1 cellular context compared by ENCODE assay signal in genomic region chr5:140700177-140701144, GRCh38.
A peak's percentile ranks its signal among the peaks of the same experiment; 100 is the strongest.
TF ChIP-seq lines count a peak whose summit lies in the region.

TSS of gene ZMAT2 (plus strand) at chr5:140700447. CDS start at chr5:140700461, 14 bp downstream.

TF ChIP-seq in HepG2, 621 proteins besides CTCF, POLR2A, EP300 and RAD21 (continued from another document and continues in another):
- no peak for TF ChIP-seq ZNF318 (CRISPR knock-in tag; IDR thresholded peaks at IDR 0.05)
- no peak for TF ChIP-seq ZNF451 (CRISPR knock-in tag; IDR thresholded peaks at IDR 0.05)
- TF ChIP-seq ZNF577 (CRISPR knock-in tag; IDR thresholded peaks at IDR 0.05; ENCODE audit: borderline replicate concordance, low read depth): no peak
- no peak for TF ChIP-seq HOXA9 (CRISPR knock-in tag; IDR thresholded peaks at IDR 0.05; ENCODE audit: borderline replicate concordance)
- TF ChIP-seq MAF1 (CRISPR knock-in tag; IDR thresholded peaks at IDR 0.05; ENCODE audit: borderline replicate concordance): no peak
- 0 out of 2 replicates have a peak, but pooled peaks have one; percentile 61 for TF ChIP-seq POGK (CRISPR knock-in tag; conservative IDR thresholded peaks at IDR 0.05)
- TF ChIP-seq ZNF543 (CRISPR knock-in tag; IDR thresholded peaks at IDR 0.05): no peak
- TF ChIP-seq GTF2F1 (IDR thresholded peaks at IDR 0.05; ENCODE audit: low read length): no peak
- TF ChIP-seq REST (IDR thresholded peaks at IDR 0.05; ENCODE audit: borderline replicate concordance in 1 of 2, low read depth in 1 of 2, low read length in 2 of 2): peak in 1 of 2 experiments; percentile 78; a peak in 2 of 4 replicates
- TF ChIP-seq ZNF546 (CRISPR knock-in tag; conservative IDR thresholded peaks at IDR 0.05): no peak
- no peak for TF ChIP-seq SYNCRIP (IDR thresholded peaks at IDR 0.05; ENCODE audit: insufficient read depth, low read depth, low read length)
- TF ChIP-seq MED8 (CRISPR knock-in tag; IDR thresholded peaks at IDR 0.05; ENCODE audit: insufficient replicate concordance): no peak
- TF ChIP-seq ZNF878 (CRISPR knock-in tag; IDR thresholded peaks at IDR 0.05): peak; percentile 38; the same call in 1 of the 2 replicates
- TF ChIP-seq ZNF17 (CRISPR knock-in tag; IDR thresholded peaks at IDR 0.05): no peak
- peak; percentile 44; the same call in 1 of the 2 replicates for TF ChIP-seq ZNF44 (CRISPR knock-in tag; IDR thresholded peaks at IDR 0.05)
- TF ChIP-seq SRSF4 (IDR thresholded peaks at IDR 0.05; ENCODE audit: low read depth, low read length, poor library complexity, severe bottlenecking): no peak
- no peak for TF ChIP-seq NR1H2 (CRISPR knock-in tag; IDR thresholded peaks at IDR 0.05; ENCODE audit: borderline replicate concordance, low read depth)
- TF ChIP-seq JUN (CRISPR knock-in tag; IDR thresholded peaks at IDR 0.05): no peak
- TF ChIP-seq KDM4B (CRISPR knock-in tag; IDR thresholded peaks at IDR 0.05): 0 out of 2 replicates have a peak, but pooled peaks have one; percentile 36
- TF ChIP-seq FUBP1 (CRISPR knock-in tag; IDR thresholded peaks at IDR 0.05; ENCODE audit: borderline replicate concordance): no peak
- no peak for TF ChIP-seq TRAFD1 (CRISPR knock-in tag; IDR thresholded peaks at IDR 0.05; ENCODE audit: borderline replicate concordance)
- TF ChIP-seq NFYC (CRISPR knock-in tag; IDR thresholded peaks at IDR 0.05): peak; percentile 97
- peak; percentile 71; the same call in 1 of the 2 replicates for TF ChIP-seq MIER3 (CRISPR knock-in tag; IDR thresholded peaks at IDR 0.05; ENCODE audit: borderline replicate concordance)
- no peak for TF ChIP-seq PAX8 (CRISPR knock-in tag; IDR thresholded peaks at IDR 0.05; ENCODE audit: borderline replicate concordance)
- TF ChIP-seq GFI1 (CRISPR knock-in tag; IDR thresholded peaks at IDR 0.05; ENCODE audit: borderline replicate concordance): no peak; the same call in 1 of the 2 replicates
- peak; percentile 66; the same call in 1 of the 2 replicates for TF ChIP-seq ZNF280D (CRISPR knock-in tag; IDR thresholded peaks at IDR 0.05)
- TF ChIP-seq SOX6 (IDR thresholded peaks at IDR 0.05): no peak
- 0 out of 2 replicates have a peak, but pooled peaks have one; percentile 29 for TF ChIP-seq SOX6 (CRISPR knock-in tag; IDR thresholded peaks at IDR 0.05)
- peak; percentile 24; the same call in 1 of the 2 replicates for TF ChIP-seq MLX (CRISPR knock-in tag; IDR thresholded peaks at IDR 0.05)
- TF ChIP-seq ZNF180 (CRISPR knock-in tag; IDR thresholded peaks at IDR 0.05; ENCODE audit: borderline replicate concordance, low read depth): no peak
- TF ChIP-seq ZFP36L2 (CRISPR knock-in tag; IDR thresholded peaks at IDR 0.05): 0 out of 2 replicates have a peak, but pooled peaks have one; percentile 20
- TF ChIP-seq SMARCE1 (IDR thresholded peaks at IDR 0.05; ENCODE audit: borderline replicate concordance): no peak
- no peak for TF ChIP-seq WIZ (CRISPR knock-in tag; IDR thresholded peaks at IDR 0.05)
- 0 out of 2 replicates have a peak, but pooled peaks have one; percentile 22 for TF ChIP-seq ZSCAN21 (CRISPR knock-in tag; IDR thresholded peaks at IDR 0.05; ENCODE audit: borderline replicate concordance)
- no peak for TF ChIP-seq MTERF4 (CRISPR knock-in tag; IDR thresholded peaks at IDR 0.05)
- no peak for TF ChIP-seq HNRNPH1 (optimal IDR thresholded peaks at IDR 0.05; ENCODE audit: low read depth, low read length)
